Comparison of ENCODE assay signal across 9 cellular contexts in genomic region chr9:127973169-127974001, GRCh38. TPM values are rescaled to one million over a fixed set of nuclear protein-coding genes. Genes with fewer than 3 reads are reported as not detected.
DNase-seq lines count a peak whose midpoint lies in the region; ATAC-seq, FAIRE-seq and TF ChIP-seq lines count a peak whose summit lies in the region.
"Had no signal": no experiment of that assay in that cellular context is flagged by ENCODE, and none has a peak within 500 bp of the region (broad histone marks: within the 10 kb centered on the region; RNA-seq: fewer than 3 reads in every experiment).

No MANE protein-coding gene starts in this region.

- H3K27ac ChIP-seq in gastroesophageal sphincter: peak overlapping the region; percentile 15 to 92 (median 90)
- peak overlapping the region; percentile 79 to 93 (median 87) for H3K27ac ChIP-seq in gastrocnemius medialis

- WGBS in gastroesophageal sphincter (ENCODE audit: low coverage in 1 of 2), 2 donors: 60% methylated on average over 5 of the region's 17 CpGs; no CpG with 5 or more reads in 1 of the 2 donors

- in situ Hi-C loops in gastrocnemius medialis (cut with MboI; ENCODE audit: low sequenced_read_pairs in 4 of 4): loop anchor here in 2 of 4 donors (25.0 kb wide), 1 partner anchor 139 kb away; no protein-coding TSS in a partner anchor

- no peak for TF ChIP-seq EP300 in gastroesophageal sphincter (IDR thresholded peaks at IDR 0.05)

- H3K4me3 ChIP-seq in gastroesophageal sphincter (no peak overlapping the region), gastrocnemius medialis (no peak overlapping the region)

- ATAC-seq in WTC11 (no peak), gastroesophageal sphincter (no peak), gastrocnemius medialis (peak; percentile 76 to 85), HG02798 (IDR thresholded peaks at IDR 0.05; ENCODE audit: poor library complexity, unreplicated experiment) (no peak), GM18873 (IDR thresholded peaks at IDR 0.05; ENCODE audit: low FRiP score, unreplicated experiment) (no peak)

- H3K36me3 ChIP-seq in gastroesophageal sphincter (no peaks in the 10 kb centered on the region), gastrocnemius medialis (no peaks in the 10 kb centered on the region)

- DNase-seq in HT-29 (ENCODE audit: low spot score) (peak; percentile 30), WTC11 (ENCODE audit: low spot score) (no peak), gastrocnemius medialis (peak; percentile 87 to 97), H54 (ENCODE audit: insufficient read length, low spot score) (no peak), GM19240 (ENCODE audit: insufficient read length, low spot score) (no peak)
- DNase-seq: IMR-90 had no signal

- H3K9me3 Mint-ChIP-seq in WTC11: no peaks in the 10 kb centered on the region

- no peak overlapping the region for H3K4me3 Mint-ChIP-seq in WTC11

- H3K27me3 ChIP-seq in gastroesophageal sphincter: no peaks in the 10 kb centered on the region
- no peaks in the 10 kb centered on the region for H3K27me3 ChIP-seq in gastrocnemius medialis

- TF ChIP-seq POLR2A in gastroesophageal sphincter (IDR thresholded peaks at IDR 0.05) (no peak), gastrocnemius medialis (IDR thresholded peaks at IDR 0.05) (no peak), H54 (IDR thresholded peaks at IDR 0.05; ENCODE audit: low read depth, low read length) (no peak)

- no peak for TF ChIP-seq CTCF in WTC11 (IDR thresholded peaks at IDR 0.05)
- peak in 1 of 4 experiments; percentile 5 for TF ChIP-seq CTCF in gastroesophageal sphincter (IDR thresholded peaks at IDR 0.05)
- peak; percentile 39 to 56 (median 47) for TF ChIP-seq CTCF in gastrocnemius medialis (IDR thresholded peaks at IDR 0.05 in 4 of 5, conservative IDR thresholded peaks at IDR 0.05 in 1 of 5)

- H3K27ac Mint-ChIP-seq in WTC11: peak overlapping the region; percentile 65

- intact Hi-C loops in gastrocnemius medialis (cut with DNase I; ENCODE audit: low total_unique reads): no loop called here

- H3K36me3 Mint-ChIP-seq in WTC11: no peaks in the 10 kb centered on the region; the same call in 1 of the 2 replicates

- H3K27me3 Mint-ChIP-seq in WTC11 (ENCODE audit: low read depth): no peaks in the 10 kb centered on the region

- CTCF ChIA-PET in WTC11 (lab: Charles Lee): interaction anchor here (0.6 to 14.8 kb wide), 6 partner anchors 18 to 241 kb away, joined by 3 to 156 read pairs (median 8); no protein-coding TSS in a partner anchor

- H3K9me3 ChIP-seq in gastroesophageal sphincter (no peaks in the 10 kb centered on the region), gastrocnemius medialis (no peaks in the 10 kb centered on the region)

- FAIRE-seq in H54 (lab: Jason Lieb, UNC): no peak

- POLR2A ChIA-PET in WTC11 (lab: Charles Lee): interaction anchor here (0.5 kb wide), 1 partner anchor 23 kb away, joined by 4 read pairs; no protein-coding TSS in a partner anchor

- H3K4me1 Mint-ChIP-seq in WTC11: peaks cover 82% of the 10 kb centered on the region

- H3K4me1 ChIP-seq in gastroesophageal sphincter: peaks cover 28 to 100% (median 99%) of the 10 kb centered on the region in 3 donors
- H3K4me1 ChIP-seq in gastrocnemius medialis: peaks cover 81 to 84% of the 10 kb centered on the region in 2 donors

TF ChIP-seq in WTC11, 78 proteins besides CTCF, POLR2A, EP300 and RAD21:
- TF ChIP-seq PRDM15 (CRISPR knock-in tag; IDR thresholded peaks at IDR 0.05): no peak
- TF ChIP-seq CREM (CRISPR knock-in tag; IDR thresholded peaks at IDR 0.05): no peak
- TF ChIP-seq GABPB1 (CRISPR knock-in tag; IDR thresholded peaks at IDR 0.05): no peak
TF ChIP-seq in WTC11: peak in this region for 0.

RNA-seq across cellular contexts. Expression of gene EEIG1, which starts 7.4 kb away (rescaled TPM):
- 36.0 and 45.3 TPM in 2 replicates for total RNA-seq in HT-29 (2014; rRNA removed; shearing (Covaris generic))
- 42.2 to 66.4 TPM (median 51.3 TPM) in 3 replicates for total RNA-seq in WTC11 (2021)
- total RNA-seq in gastroesophageal sphincter: 10 to 100 TPM in 3 of 4 donors, 1 to 10 TPM in 1; 7.0 to 22.0 (median 16.3) TPM
- total RNA-seq in gastrocnemius medialis: 1 to 10 TPM; 1.8 to 4.5 (median 2.8) TPM

RNA-seq across cellular contexts. Expression of gene DPM2, which starts 35.7 kb away (rescaled TPM):
- total RNA-seq in HT-29 (2014; rRNA removed; shearing (Covaris generic)): 44.3 and 47.0 TPM in 2 replicates
- total RNA-seq in WTC11 (2021) (53.3 to 58.2 TPM (median 56.1 TPM) in 3 replicates), gastroesophageal sphincter (10 to 100 TPM in 2 of 4 donors, 1 to 10 TPM in 2; 8.9 to 15.0 (median 11.2) TPM), gastrocnemius medialis (10 to 100 TPM in 1 of 4 donors, 1 to 10 TPM in 3; 4.7 to 10.4 (median 5.9) TPM)

RNA-seq across cellular contexts. Expression of gene PIP5KL1, which starts 42.8 kb away (rescaled TPM):
- 1.2 and 3.8 TPM in 2 replicates for total RNA-seq in HT-29 (2014; rRNA removed; shearing (Covaris generic))
- total RNA-seq in WTC11 (2021): 15.8 to 20.2 TPM (median 16.8 TPM) in 3 replicates
- total RNA-seq in gastroesophageal sphincter: 1 to 10 TPM in 2 of 4 donors, under 1 TPM in 1, not detected in 1; 0.66 to 3.4 (median 3.1) TPM
- 1 to 10 TPM in 1 of 4 donors, not detected in 3; 4.2 TPM for total RNA-seq in gastrocnemius medialis

RNA-seq across cellular contexts. Expression of gene ST6GALNAC4, which starts 56.5 kb away (rescaled TPM):
- total RNA-seq in HT-29 (2014; rRNA removed; shearing (Covaris generic)): 60.1 and 84.2 TPM in 2 replicates
- total RNA-seq in WTC11 (2021): 25.1 to 25.7 TPM (median 25.4 TPM) in 3 replicates
- total RNA-seq in gastroesophageal sphincter: 10 to 100 TPM; 25.2 to 49.7 (median 31.7) TPM
- 10 to 100 TPM; 11.2 to 48.4 (median 23.6) TPM for total RNA-seq in gastrocnemius medialis

Comparison
In these comparisons a context has a peak if more than half of its experiments do, and no peak if none do; other contexts are left out.
1. DNase-seq: peak in HT-29 (single experiment) and gastrocnemius medialis (2 of 2); none in WTC11 (single experiment), H54 (single experiment) and GM19240 (single experiment).
2. ATAC-seq: peak in gastrocnemius medialis (2 of 2); none in WTC11 (single experiment), gastroesophageal sphincter (single experiment), HG02798 (single experiment) and GM18873 (single experiment).